19 cellular contexts compared by ENCODE assay signal in genomic region chr1:205570173-205570501, GRCh38.
DNase-seq lines count a peak whose midpoint lies in the region; ATAC-seq and TF ChIP-seq lines count a peak whose summit lies in the region.
"Had no signal": no experiment of that assay in that cellular context is flagged by ENCODE, and none has a peak within 500 bp of the region (broad histone marks: within the 10 kb centered on the region; RNA-seq: fewer than 3 reads in every experiment).

No MANE protein-coding gene starts in this region.

- TF ChIP-seq CTCF in GM23338 (conservative IDR thresholded peaks at IDR 0.05; ENCODE audit: low read depth in 2 of 2) (no peak), natural killer cell (IDR thresholded peaks at IDR 0.05) (no peak)

- peaks cover 17% of the 10 kb centered on the region for H3K4me1 Mint-ChIP-seq in GM23338
- peaks cover 3% of the 10 kb centered on the region for H3K4me1 Mint-ChIP-seq in memory B cell
- H3K4me1 Mint-ChIP-seq in natural killer cell = no peaks in the 10 kb centered on the region

- peaks cover 72% of the 10 kb centered on the region for H3K27me3 ChIP-seq in GM23338 (ENCODE audit: insufficient read depth)

- H3K9me2 ChIP-seq in GM23338 (ENCODE audit: insufficient read depth) = no peaks in the 10 kb centered on the region

- intact Hi-C loops in sciatic nerve (cut with DNase I) = no loop called here
- intact Hi-C loops in natural killer cell (cut with micrococcal nuclease) = no loop called here

- H3K36me3 Mint-ChIP-seq in GM23338 (ENCODE audit: low read depth) (no peaks in the 10 kb centered on the region), memory B cell (no peaks in the 10 kb centered on the region), natural killer cell (no peaks in the 10 kb centered on the region)

- H3K4me1 ChIP-seq in GM23338 (ENCODE audit: insufficient read depth) = peaks cover 11% of the 10 kb centered on the region

- H3K27ac Mint-ChIP-seq in GM23338 (no peak overlapping the region), memory B cell (no peak overlapping the region), natural killer cell (no peak overlapping the region)

- ATAC-seq in GM23338 = no peak
- no peak for ATAC-seq in memory B cell (ENCODE audit: low read depth)
- no peak for ATAC-seq in sciatic nerve
- ATAC-seq in HG02885 (IDR thresholded peaks at IDR 0.05; ENCODE audit: poor library complexity, unreplicated experiment) = no peak
- ATAC-seq in natural killer cell = no peak
- ATAC-seq: left lung had no signal

- H3K4me3 Mint-ChIP-seq in GM23338 (peak overlapping the region; percentile 53; the same call in 2 of the 3 replicates), memory B cell (peak overlapping the region; percentile 27), natural killer cell (no peak overlapping the region)

- H3K36me3 ChIP-seq in GM23338 (ENCODE audit: insufficient read depth) = no peaks in the 10 kb centered on the region
- H3K36me3 ChIP-seq: heart left ventricle, left lung, right atrium auricular region, uterus had no signal

- DNase-seq in GM23338 (ENCODE audit: low spot score) (no peak), memory B cell (ENCODE audit: low spot score in 2 of 2) (no peak), sciatic nerve (ENCODE audit: low spot score) (peak; percentile 54), GDM1 (lab: John Stamatoyannopoulos, UW) (no peak), natural killer cell (no peak)
- DNase-seq: activated CD4-positive, alpha-beta T cell treated with anti-CD3 and anti-CD28 coated beads for 48 hours; activated gamma-delta T cell; DMS 273 treated with DMSO at 0.1 percent for 48 hours; HCEC 1CT; left lung; NCI-H2107; NCI-H446 treated with DMSO at 0.1 percent for 48 hours; stimulated activated CD4-positive, alpha-beta T cell treated with anti-CD3 and anti-CD28 coated beads, Interleukin-15, amount 100 ng/mL, for 24 hours; T-helper 1 cell; uterus had no signal

- H3K27me3 Mint-ChIP-seq in GM23338 (ENCODE audit: insufficient read depth, low read depth, poor library complexity) (peaks cover 42% of the 10 kb centered on the region), memory B cell (peaks cover 18% of the 10 kb centered on the region), natural killer cell (ENCODE audit: low read depth in 2 of 2) (peaks cover 41 to 49% of the 10 kb centered on the region in 2 donors)

- H2AFZ ChIP-seq in GM23338 = no peak overlapping the region

- H3K79me2 ChIP-seq in GM23338 (replicated peaks; ENCODE audit: insufficient read depth) = no peaks in the 10 kb centered on the region

- 0 out of 2 replicates have a peak, but pooled peaks cover 5% of the 10 kb centered on the region for H3F3A ChIP-seq in GM23338 (replicated peaks; ENCODE audit: low read depth)

- H3K4me2 ChIP-seq in GM23338 = no peak overlapping the region

- H3K4me3 ChIP-seq in GM23338 = no peak overlapping the region
- H3K4me3 ChIP-seq: uterus had no signal

- H3K27ac ChIP-seq in GM23338 (ENCODE audit: low read depth) (no peak overlapping the region), angular gyrus (ENCODE audit: low read depth, low read length) (peak overlapping the region; percentile 11)
- H3K27ac ChIP-seq: heart left ventricle, right atrium auricular region, uterus had no signal

- H3K9me3 Mint-ChIP-seq in GM23338 (no peaks in the 10 kb centered on the region), memory B cell (no peaks in the 10 kb centered on the region), natural killer cell (no peaks in the 10 kb centered on the region)

- no peaks in the 10 kb centered on the region for H4K20me1 ChIP-seq in GM23338 (replicated peaks; ENCODE audit: insufficient read depth)

TF ChIP-seq in GM23338, 12 proteins besides CTCF, POLR2A, EP300 and RAD21 (continues in another document):
- no peak for TF ChIP-seq ZNF331 (CRISPR knock-in tag; IDR thresholded peaks at IDR 0.05; ENCODE audit: low read depth)
- TF ChIP-seq EZH2phosphoT487 (IDR thresholded peaks at IDR 0.05; ENCODE audit: unreplicated experiment) = no peak
- TF ChIP-seq POLR2AphosphoS5 (IDR thresholded peaks at IDR 0.05; ENCODE audit: low read depth) = no peak
- TF ChIP-seq EZH2 (IDR thresholded peaks at IDR 0.05; ENCODE audit: low read depth, unreplicated experiment) = no peak
- no peak for TF ChIP-seq CREB1 (CRISPR knock-in tag; IDR thresholded peaks at IDR 0.05; ENCODE audit: low read depth)
- TF ChIP-seq ZNF462 (CRISPR knock-in tag; IDR thresholded peaks at IDR 0.05) = no peak
- no peak for TF ChIP-seq REST (IDR thresholded peaks at IDR 0.05; ENCODE audit: unreplicated experiment)
- no peak for TF ChIP-seq ZNF114 (CRISPR knock-in tag; IDR thresholded peaks at IDR 0.05)
